ENCODE assay signal across 20 cellular contexts in genomic region chr10:133121479-133121878, GRCh38. TPM values are rescaled to one million over a fixed set of nuclear protein-coding genes. Genes with fewer than 3 reads are reported as not detected.
DNase-seq lines count a peak whose midpoint lies in the region; ATAC-seq, FAIRE-seq and TF ChIP-seq lines count a peak whose summit lies in the region.
"Had no signal": no experiment of that assay in that cellular context is flagged by ENCODE, and none has a peak within 500 bp of the region (broad histone marks: within the 10 kb centered on the region; RNA-seq: fewer than 3 reads in every experiment).

No MANE protein-coding gene starts in this region.

- H2BK5ac ChIP-seq in neuronal stem cell (ENCODE audit: low read length), result no peak overlapping the region

- H3K36me3 ChIP-seq in HepG2 (replicated peaks in 1 of 2; ENCODE audit: control insufficient read depth in 1 of 2, insufficient read depth in 2 of 2, low read length in 2 of 2) (no peaks in the 10 kb centered on the region), right lobe of liver (no peaks in the 10 kb centered on the region), neuronal stem cell (replicated peaks in 1 of 2; ENCODE audit: control insufficient read depth in 2 of 2, insufficient read depth in 2 of 2, low read length in 2 of 2) (no peaks in the 10 kb centered on the region), thyroid gland (no peaks in the 10 kb centered on the region)
- H3K36me3 ChIP-seq: BE2C, HAP-1 had no signal

- H3K9me3 ChIP-seq in HepG2 (ENCODE audit: low read length), result no peaks in the 10 kb centered on the region
- no peaks in the 10 kb centered on the region for H3K9me3 ChIP-seq in right lobe of liver
- peaks cover 0 to 11% of the 10 kb centered on the region in 2 donors for H3K9me3 ChIP-seq in neuronal stem cell (replicated peaks in 1 of 2; ENCODE audit: control insufficient read depth in 2 of 2, insufficient read depth in 1 of 2, low read depth in 1 of 2, low read length in 2 of 2)
- H3K9me3 ChIP-seq in thyroid gland, result no peaks in the 10 kb centered on the region
- H3K9me3 ChIP-seq: BE2C, HAP-1 had no signal

- no peak overlapping the region for H3K27ac Mint-ChIP-seq in WTC11
- no peak overlapping the region for H3K27ac Mint-ChIP-seq in natural killer cell treated with Interleukin-12 subunit alpha and Interleukin-12 subunit beta and Interleukin-15 and Interleukin-18, amount 100 ng/mL, for 72 hours
- H3K27ac Mint-ChIP-seq: CD4-positive, CD25-positive, alpha-beta regulatory T cell; CD8-positive, alpha-beta memory T cell; IgD-negative memory B cell had no signal

- no peak overlapping the region for H3K4me3 Mint-ChIP-seq in WTC11
- no peak overlapping the region for H3K4me3 Mint-ChIP-seq in natural killer cell treated with Interleukin-12 subunit alpha and Interleukin-12 subunit beta and Interleukin-15 and Interleukin-18, amount 100 ng/mL, for 72 hours
- H3K4me3 Mint-ChIP-seq: CD4-positive, CD25-positive, alpha-beta regulatory T cell; CD8-positive, alpha-beta memory T cell; IgD-negative memory B cell had no signal

- H4K20me1 ChIP-seq in HepG2 (ENCODE audit: insufficient read depth, low read length), result peaks cover 6% of the 10 kb centered on the region; the same call in 1 of the 2 replicates

- H3K9me3 Mint-ChIP-seq in WTC11, result peaks cover 18% of the 10 kb centered on the region
- H3K9me3 Mint-ChIP-seq in natural killer cell treated with Interleukin-12 subunit alpha and Interleukin-12 subunit beta and Interleukin-15 and Interleukin-18, amount 100 ng/mL, for 72 hours, result no peaks in the 10 kb centered on the region

- H3K18ac ChIP-seq in neuronal stem cell (ENCODE audit: low read length), result peak overlapping the region; percentile 27

- 41% methylated on average over 8 of the region's 8 CpGs for WGBS in HepG2 (ENCODE audit: low lambda C conversion rate)
- WGBS in right lobe of liver (ENCODE audit: insufficient coverage, low coverage, low lambda C conversion rate, missing lambda C conversion rate), result 88% methylated on average over 3 of the region's 8 CpGs
- WGBS in neuronal stem cell (ENCODE audit: extremely low coverage in 2 of 2, insufficient read length in 2 of 2, insufficient replicate concordance in 1 of 2), 2 donors, result no CpG with 5 or more reads among the region's 8 CpGs
- WGBS in thyroid gland, 2 donors, result 92% methylated on average over 8 of the region's 8 CpGs

- TF ChIP-seq POLR2A in HepG2 (IDR thresholded peaks at IDR 0.05; ENCODE audit: insufficient read depth in 1 of 2, low read depth in 2 of 2, low read length in 2 of 2) (no peak), right lobe of liver (IDR thresholded peaks at IDR 0.05) (no peak), thyroid gland (IDR thresholded peaks at IDR 0.05) (no peak)

- DNase-seq in HepG2 (ENCODE audit: low spot score) (no peak), right lobe of liver (no peak), WTC11 (ENCODE audit: low spot score) (no peak), neuronal stem cell (ENCODE audit: low spot score) (no peak), thyroid gland (no peak), AML-193 (lab: John Stamatoyannopoulos, UW) (no peak)
- no peak for DNase-seq in natural killer cell treated with Interleukin-12 subunit alpha and Interleukin-12 subunit beta and Interleukin-15 and Interleukin-18, amount 100 ng/mL, for 72 hours (ENCODE audit: low spot score)
- DNase-seq: BE2C; C1 segment of cervical spinal cord; Caco-2; CD4-positive, CD25-positive, alpha-beta regulatory T cell; GDM1; GOT3; KBM-7 had no signal

- no peak overlapping the region for H2BK15ac ChIP-seq in neuronal stem cell (ENCODE audit: low read length)

- H3K4me1 ChIP-seq in HepG2 (ENCODE audit: insufficient read depth, low read length) (no peaks in the 10 kb centered on the region), right lobe of liver (no peaks in the 10 kb centered on the region), neuronal stem cell (ENCODE audit: control insufficient read depth in 2 of 2, insufficient read depth in 1 of 2, low read depth in 1 of 2, low read length in 2 of 2) (peaks cover 0 to 4% of the 10 kb centered on the region in 2 donors), thyroid gland (no peaks in the 10 kb centered on the region)
- H3K4me1 ChIP-seq: BE2C, Caco-2, HAP-1 had no signal

- H3K4me3 ChIP-seq in HepG2 (replicated peaks in 1 of 3; ENCODE audit: insufficient read depth in 1 of 3, low read depth in 2 of 3, low read length in 3 of 3) (no peak overlapping the region), right lobe of liver (no peak overlapping the region), neuronal stem cell (ENCODE audit: low read length in 2 of 2) (peak overlapping the region in 1 of 2 donors; percentile 75), thyroid gland (replicated peaks in 1 of 3) (no peak overlapping the region)
- H3K4me3 ChIP-seq: HAP-1 had no signal

- TF ChIP-seq EP300 in HepG2 (IDR thresholded peaks at IDR 0.05; ENCODE audit: low read depth in 2 of 2, low read length in 2 of 2), result no peak
- no peak for TF ChIP-seq EP300 in HepG2 (CRISPR knock-in tag; IDR thresholded peaks at IDR 0.05; ENCODE audit: borderline replicate concordance)

- no peak overlapping the region for H3K27ac ChIP-seq in HepG2 (ENCODE audit: extremely low read length, insufficient read depth, low read length)
- no peak overlapping the region for H3K27ac ChIP-seq in right lobe of liver
- no peak overlapping the region for H3K27ac ChIP-seq in neuronal stem cell (replicated peaks; ENCODE audit: low read length)
- H3K27ac ChIP-seq in thyroid gland, result no peak overlapping the region
- H3K27ac ChIP-seq: HL-60 had no signal

- intact Hi-C loops in HepG2 (cut with micrococcal nuclease; ENCODE audit: unreplicated experiment), result loop anchor here (5.0 kb wide), 1 partner anchor 184 kb away; no protein-coding TSS in a partner anchor
- intact Hi-C loops in right lobe of liver (cut with DNase I), result no loop called here
- intact Hi-C loops in thyroid gland (cut with DNase I), result loop anchor here (5.0 to 10.0 kb wide), 3 partner anchors 217 to 467 kb away; no protein-coding TSS in a partner anchor

- BruUV-seq in HepG2 (replicated peaks; lab: Mats Ljungman, UMichigan), result no TSS peak

- no peak for TF ChIP-seq RAD21 in HepG2 (CRISPR knock-in tag; IDR thresholded peaks at IDR 0.05)

- no peak overlapping the region for H2AFZ ChIP-seq in HepG2 (ENCODE audit: low read length)
- no peak overlapping the region for H2AFZ ChIP-seq in neuronal stem cell (ENCODE audit: low read length)

- no peak for FAIRE-seq in HepG2 (lab: Jason Lieb, UNC)
- FAIRE-seq: D721Med had no signal

- H3K23ac ChIP-seq in neuronal stem cell (ENCODE audit: low read depth, low read length, poor library complexity), result peak overlapping the region; percentile 94

- in situ Hi-C loops in HepG2 (cut with HindIII; ENCODE audit: extremely low pct_ligation_motif_present, low pct_unique_long_range_greater_than_20kb), result loop anchor here (10.0 kb wide), 1 partner anchor 177 kb away; the partner anchor contains the start of gene CFAP46

- H3K27me3 Mint-ChIP-seq in WTC11 (ENCODE audit: low read depth), result no peaks in the 10 kb centered on the region; the same call in 1 of the 2 replicates
- peaks cover 6 to 12% of the 10 kb centered on the region in 2 donors for H3K27me3 Mint-ChIP-seq in natural killer cell treated with Interleukin-12 subunit alpha and Interleukin-12 subunit beta and Interleukin-15 and Interleukin-18, amount 100 ng/mL, for 72 hours

- H4K8ac ChIP-seq in neuronal stem cell (ENCODE audit: low read depth, low read length), result peak overlapping the region; percentile 86

- POLR2A ChIA-PET in HepG2 (lab: Yijun Ruan, JAX), result no interaction called here
- POLR2A ChIA-PET in WTC11 (lab: Charles Lee), result no interaction called here

- H3K14ac ChIP-seq in neuronal stem cell (ENCODE audit: low read length), result peak overlapping the region; percentile 99

- CTCF ChIA-PET in HepG2 (lab: Yijun Ruan, JAX; ENCODE audit: low intra/inter-chr PET ratio, low total read pairs) (no interaction called here), WTC11 (lab: Charles Lee) (no interaction called here)

- H3K4me2 ChIP-seq in HepG2 (ENCODE audit: low read depth, low read length), result no peak overlapping the region
- H3K4me2 ChIP-seq in neuronal stem cell (ENCODE audit: insufficient read depth, low read length, poor library complexity, severe bottlenecking), result no peak overlapping the region

- H3K4ac ChIP-seq in neuronal stem cell (ENCODE audit: low read length), result peak overlapping the region; percentile 90

- peaks cover 14% of the 10 kb centered on the region for H3K36me3 Mint-ChIP-seq in WTC11
- no peaks in the 10 kb centered on the region for H3K36me3 Mint-ChIP-seq in natural killer cell treated with Interleukin-12 subunit alpha and Interleukin-12 subunit beta and Interleukin-15 and Interleukin-18, amount 100 ng/mL, for 72 hours
- H3K36me3 Mint-ChIP-seq: CD4-positive, CD25-positive, alpha-beta regulatory T cell; CD8-positive, alpha-beta memory T cell; IgD-negative memory B cell had no signal

- peak overlapping the region; percentile 8 for H2BK12ac ChIP-seq in neuronal stem cell (ENCODE audit: low read length)

- ATAC-seq in HepG2 (no peak), right lobe of liver (no peak), WTC11 (no peak)
- no peak for ATAC-seq in natural killer cell treated with Interleukin-12 subunit alpha and Interleukin-12 subunit beta and Interleukin-15 and Interleukin-18, amount 100 ng/mL, for 72 hours

- H3K79me1 ChIP-seq in neuronal stem cell (ENCODE audit: low read depth, low read length), result peaks cover 3% of the 10 kb centered on the region

- H3K9ac ChIP-seq in HepG2 (ENCODE audit: insufficient read depth, low read depth, low read length) (no peak overlapping the region), neuronal stem cell (ENCODE audit: low read depth, low read length, poor library complexity) (peak overlapping the region; percentile 86)

- peaks cover 10 to 41% of the 10 kb centered on the region in 2 experiments; a peak in 4 of 5 replicates for H3K27me3 ChIP-seq in HepG2 (ENCODE audit: control insufficient read depth in 1 of 2, insufficient read depth in 2 of 2, low read length in 2 of 2)
- no peaks in the 10 kb centered on the region for H3K27me3 ChIP-seq in right lobe of liver
- H3K27me3 ChIP-seq in neuronal stem cell (ENCODE audit: control insufficient read depth in 3 of 3, insufficient read depth in 3 of 3, low read depth in 1 of 3, low read length in 3 of 3), result peaks cover 0 to 14% (median 12%) of the 10 kb centered on the region in 3 experiments
- H3K27me3 ChIP-seq in thyroid gland, result no peaks in the 10 kb centered on the region

- TF ChIP-seq CTCF in HepG2 (CRISPR knock-in tag; IDR thresholded peaks at IDR 0.05) (no peak), right lobe of liver (IDR thresholded peaks at IDR 0.05) (no peak), WTC11 (IDR thresholded peaks at IDR 0.05) (no peak), thyroid gland (IDR thresholded peaks at IDR 0.05) (no peak)

- H4K91ac ChIP-seq in neuronal stem cell (ENCODE audit: low read depth, low read length, poor library complexity), result peak overlapping the region; percentile 79

- no peaks in the 10 kb centered on the region for H3K4me1 Mint-ChIP-seq in WTC11
- peaks cover 12 to 13% of the 10 kb centered on the region in 2 donors for H3K4me1 Mint-ChIP-seq in natural killer cell treated with Interleukin-12 subunit alpha and Interleukin-12 subunit beta and Interleukin-15 and Interleukin-18, amount 100 ng/mL, for 72 hours (ENCODE audit: low read depth in 2 of 2)

- H2AK5ac ChIP-seq in neuronal stem cell (ENCODE audit: low read depth, low read length), result peak overlapping the region; percentile 45

- no peaks in the 10 kb centered on the region for H3K79me2 ChIP-seq in HepG2 (ENCODE audit: insufficient read depth, low read length)

- H2BK120ac ChIP-seq in neuronal stem cell (ENCODE audit: low read depth, low read length), result no peak overlapping the region

RNA-seq across cellular contexts. Expression of gene ADGRA1, which starts 33.8 kb away (rescaled TPM):
- total RNA-seq in HepG2 (2016; rRNA removed; fragmentation: Illumina TruSeq; extraction: Trizol), result not detected in 2 replicates
- not detected in 2 replicates for total RNA-seq in HepG2 (2016; cell fraction: cytosol; rRNA removed; fragmentation: Illumina TruSeq; extraction: Trizol; ENCODE audit: low read depth)
- total RNA-seq in HepG2 (2016; cell fraction: insoluble cytoplasmic fraction; rRNA removed; fragmentation: Illumina TruSeq; extraction: Trizol), result not detected in 2 replicates
- total RNA-seq in HepG2 (2016; cell fraction: membrane; rRNA removed; fragmentation: Illumina TruSeq; extraction: Trizol), result not detected in 2 replicates
- not detected in 2 replicates for total RNA-seq in HepG2 (2016; cell fraction: nucleus; rRNA removed; fragmentation: Illumina TruSeq; extraction: Trizol)
- not detected in 2 replicates for polyA plus RNA-seq in HepG2 (2011; rRNA removed)
- polyA plus RNA-seq in HepG2 (2011; cell fraction: cytosol; rRNA removed), result not detected in 2 replicates
- not detected in 2 replicates for polyA plus RNA-seq in HepG2 (2011; cell fraction: nucleus; rRNA removed)
- polyA plus RNA-seq in HepG2 (2012), result not detected in 2 replicates
- polyA plus RNA-seq in HepG2 (2016; cell fraction: cytosol; fragmentation: Illumina TruSeq; extraction: Trizol; ENCODE audit: low read depth), result not detected in 2 replicates
- not detected in 2 replicates for polyA plus RNA-seq in HepG2 (2016; cell fraction: insoluble cytoplasmic fraction; fragmentation: Illumina TruSeq; extraction: Trizol; ENCODE audit: low read depth)
- polyA plus RNA-seq in HepG2 (2016; cell fraction: membrane; fragmentation: Illumina TruSeq; extraction: Trizol; ENCODE audit: low read depth), result not detected in 2 replicates
- not detected in 2 replicates for polyA plus RNA-seq in HepG2 (2016; cell fraction: nucleus; fragmentation: Illumina TruSeq; extraction: Trizol; ENCODE audit: insufficient read depth, low read depth)
- not detected in 2 replicates for polyA minus RNA-seq in HepG2 (2011; rRNA and poly(A)+ RNA removed; ENCODE audit: low replicate concordance)
- polyA minus RNA-seq in HepG2 (2011; cell fraction: cytosol; rRNA and poly(A)+ RNA removed), result not detected in 2 replicates
- polyA minus RNA-seq in HepG2 (2011; cell fraction: nucleus; rRNA and poly(A)+ RNA removed), result not detected in 2 replicates
- under 1 TPM in 5 of 6 experiments, not detected in 1; 0.10 to 0.46 (median 0.16) TPM for total RNA-seq in right lobe of liver
- 0.11 to 0.20 TPM (median 0.18 TPM) in 3 replicates for total RNA-seq in WTC11 (2021)
- 0.08 TPM for polyA plus RNA-seq in neuronal stem cell (2013, experiment 1 of 2)
- polyA plus RNA-seq in neuronal stem cell (2013, experiment 2 of 2), result 0.07 TPM
- total RNA-seq in natural killer cell treated with Interleukin-12 subunit alpha and Interleukin-12 subunit beta and Interleukin-15 and Interleukin-18, amount 100 ng/mL, for 72 hours, result not detected
- total RNA-seq in thyroid gland, result under 1 TPM; 0.13 to 0.40 (median 0.29) TPM
- total RNA-seq: Caco-2; CD4-positive, CD25-positive, alpha-beta regulatory T cell; CD8-positive, alpha-beta memory T cell; HT1080 had no signal
- polyA plus RNA-seq: CD4-positive, CD25-positive, alpha-beta regulatory T cell; CD8-positive, alpha-beta memory T cell; IgD-negative memory B cell had no signal

RNA-seq across cellular contexts. Expression of gene KNDC1, which starts 38.5 kb away (rescaled TPM):
- total RNA-seq in HepG2 (2016; rRNA removed; fragmentation: Illumina TruSeq; extraction: Trizol) (0.44 TPM in 1 of 2 replicates, not detected in the other), right lobe of liver (10 to 100 TPM in 2 of 6 experiments, 1 to 10 TPM in 3, under 1 TPM in 1; 0.54 to 11.6 (median 8.2) TPM), WTC11 (2021) (25.7 to 26.8 TPM (median 26.6 TPM) in 3 replicates), thyroid gland (1 to 10 TPM; 2.1 to 9.3 (median 3.5) TPM)
- not detected in 2 replicates for total RNA-seq in HepG2 (2016; cell fraction: cytosol; rRNA removed; fragmentation: Illumina TruSeq; extraction: Trizol; ENCODE audit: low read depth)
- not detected in 2 replicates for total RNA-seq in HepG2 (2016; cell fraction: insoluble cytoplasmic fraction; rRNA removed; fragmentation: Illumina TruSeq; extraction: Trizol)
- total RNA-seq in HepG2 (2016; cell fraction: membrane; rRNA removed; fragmentation: Illumina TruSeq; extraction: Trizol), result 0.38 TPM in 1 of 2 replicates, not detected in the other
- not detected in 2 replicates for total RNA-seq in HepG2 (2016; cell fraction: nucleus; rRNA removed; fragmentation: Illumina TruSeq; extraction: Trizol)
- 0.56 and 0.69 TPM in 2 replicates for polyA plus RNA-seq in HepG2 (2011; rRNA removed)
- polyA plus RNA-seq in HepG2 (2011; cell fraction: cytosol; rRNA removed), result 0.09 and 0.66 TPM in 2 replicates
- 1.3 and 3.3 TPM in 2 replicates for polyA plus RNA-seq in HepG2 (2011; cell fraction: nucleus; rRNA removed)
- polyA plus RNA-seq in HepG2 (2012), result 0.17 TPM in 1 of 2 replicates, not detected in the other
- polyA plus RNA-seq in HepG2 (2016; cell fraction: cytosol; fragmentation: Illumina TruSeq; extraction: Trizol; ENCODE audit: low read depth), result 0.03 and 0.17 TPM in 2 replicates
- not detected in 2 replicates for polyA plus RNA-seq in HepG2 (2016; cell fraction: insoluble cytoplasmic fraction; fragmentation: Illumina TruSeq; extraction: Trizol; ENCODE audit: low read depth)
- polyA plus RNA-seq in HepG2 (2016; cell fraction: membrane; fragmentation: Illumina TruSeq; extraction: Trizol; ENCODE audit: low read depth), result 0.03 TPM in 1 of 2 replicates, not detected in the other
- not detected in 2 replicates for polyA plus RNA-seq in HepG2 (2016; cell fraction: nucleus; fragmentation: Illumina TruSeq; extraction: Trizol; ENCODE audit: insufficient read depth, low read depth)
- polyA minus RNA-seq in HepG2 (2011; rRNA and poly(A)+ RNA removed; ENCODE audit: low replicate concordance), result 0.09 and 4.0 TPM in 2 replicates
- polyA minus RNA-seq in HepG2 (2011; cell fraction: cytosol; rRNA and poly(A)+ RNA removed), result 0.53 and 1.8 TPM in 2 replicates
- 0.12 and 2.4 TPM in 2 replicates for polyA minus RNA-seq in HepG2 (2011; cell fraction: nucleus; rRNA and poly(A)+ RNA removed)
- 6.4 TPM for polyA plus RNA-seq in neuronal stem cell (2013, experiment 1 of 2)
- polyA plus RNA-seq in neuronal stem cell (2013, experiment 2 of 2), result 6.1 TPM
- under 1 TPM; 0.05 to 0.36 TPM for total RNA-seq in natural killer cell treated with Interleukin-12 subunit alpha and Interleukin-12 subunit beta and Interleukin-15 and Interleukin-18, amount 100 ng/mL, for 72 hours
- total RNA-seq: CD8-positive, alpha-beta memory T cell; HT1080 had no signal
- polyA plus RNA-seq: CD4-positive, CD25-positive, alpha-beta regulatory T cell had no signal

Comparison
In these comparisons a context has a peak if more than half of its experiments do, and no peak if none do; other contexts are left out.
1. intact Hi-C loops: an anchor here in HepG2 (5.0 kb wide) and thyroid gland (5.0 to 10.0 kb wide); none called in right lobe of liver.
2. Of the 50 proteins assayed by ChIP-seq in both HepG2 and WTC11: peak only in HepG2: none; only in WTC11: NR2C2 and ZBTB43; in both: none; in neither: 48.